8 cellular contexts compared by ENCODE assay signal in the genomic region with DNA sequence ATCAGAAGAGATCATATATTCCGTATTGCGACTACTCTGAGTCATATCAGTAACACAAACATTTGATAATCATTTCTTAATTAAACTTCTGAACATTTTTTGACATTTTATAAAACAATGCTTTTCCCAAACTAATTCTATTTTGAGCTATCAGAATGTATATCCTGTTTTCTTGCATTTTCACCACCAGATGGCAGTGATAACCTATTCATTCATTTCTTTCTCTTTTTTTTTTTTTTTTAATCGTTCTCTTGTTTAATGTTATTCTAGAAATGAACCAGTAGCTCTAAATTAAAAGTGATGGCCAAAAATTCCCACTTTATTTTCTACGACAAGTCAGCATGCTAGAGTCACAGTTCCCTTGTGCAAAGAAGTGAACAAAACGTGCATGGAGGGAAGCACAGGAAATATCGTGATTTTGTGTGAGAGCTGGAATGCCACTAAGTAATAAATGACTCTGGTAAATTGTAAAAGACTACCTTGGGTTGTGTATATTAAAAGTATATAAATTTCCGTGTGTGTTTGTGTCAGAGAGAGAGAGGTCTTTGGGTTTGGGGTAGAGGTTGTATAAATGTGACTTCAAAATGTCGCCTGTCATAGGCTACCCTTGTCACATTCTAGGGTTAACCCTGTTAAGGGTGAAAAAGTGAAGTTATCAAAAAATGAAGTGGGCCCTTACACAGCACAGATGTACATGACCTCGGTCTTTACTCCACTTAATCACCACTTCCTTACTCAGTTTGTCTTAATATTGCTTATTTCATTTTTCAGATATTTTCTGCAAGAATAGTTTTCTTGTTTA. TPM values are rescaled to one million over a fixed set of nuclear protein-coding genes. Genes with fewer than 3 reads are reported as not detected.
DNase-seq lines count a peak whose midpoint lies in the region; ATAC-seq, FAIRE-seq and TF ChIP-seq lines count a peak whose summit lies in the region.

No MANE protein-coding gene starts in this region.

- H3K27me3 Mint-ChIP-seq in Caco-2 (ENCODE audit: insufficient read depth, unreplicated experiment) = no peaks in the 10 kb centered on the region

- no peak overlapping the region for H3K9ac ChIP-seq in keratinocyte (ENCODE audit: control insufficient read depth, extremely low read depth, insufficient read depth, low read length)

- no peaks in the 10 kb centered on the region for H3K9me3 Mint-ChIP-seq in Caco-2 (ENCODE audit: unreplicated experiment)

- H3K79me2 ChIP-seq in keratinocyte (ENCODE audit: control insufficient read depth, insufficient read depth, low read length) = no peaks in the 10 kb centered on the region

- no peaks in the 10 kb centered on the region for H4K20me1 ChIP-seq in keratinocyte (ENCODE audit: control insufficient read depth, extremely low read depth, insufficient read depth, low read length)

- H3K4me3 Mint-ChIP-seq in Caco-2 (ENCODE audit: unreplicated experiment) = peak overlapping the region; percentile 45

- peak overlapping the region; percentile 13 for H3K27ac Mint-ChIP-seq in Caco-2 (ENCODE audit: unreplicated experiment)

- intact Hi-C loops in Caco-2 (cut with micrococcal nuclease; ENCODE audit: unreplicated experiment) (loop anchor here (1.0 to 5.0 kb wide), 9 partner anchors 59 to 745 kb away; no protein-coding TSS in a partner anchor), adrenal gland (cut with DNase I) (loop anchor here (5.0 to 10.0 kb wide), 4 partner anchors 289 to 747 kb away; no protein-coding TSS in a partner anchor), upper lobe of right lung (cut with DNase I) (loop anchor here (5.0 kb wide), 1 partner anchor 294 kb away; no protein-coding TSS in a partner anchor)

- H3K27me3 ChIP-seq in Caco-2 (replicated peaks; ENCODE audit: control insufficient read depth, insufficient read depth, low read length) (no peaks in the 10 kb centered on the region), adrenal gland (no peaks in the 10 kb centered on the region), keratinocyte (ENCODE audit: control insufficient read depth, extremely low read depth, insufficient read depth, low read length) (no peaks in the 10 kb centered on the region), upper lobe of right lung (no peaks in the 10 kb centered on the region)

- peaks cover 11% of the 10 kb centered on the region; the same call in 1 of the 2 replicates for H3K4me1 ChIP-seq in Caco-2
- H3K4me1 ChIP-seq in adrenal gland (replicated peaks in 1 of 2) = no peaks in the 10 kb centered on the region
- H3K4me1 ChIP-seq in keratinocyte (ENCODE audit: control insufficient read depth, extremely low read depth, insufficient read depth, low read length) = no peaks in the 10 kb centered on the region
- H3K4me1 ChIP-seq in upper lobe of right lung = peaks cover 9% of the 10 kb centered on the region

- no peak for FAIRE-seq in keratinocyte (lab: Jason Lieb, UNC)

- H3K9me1 ChIP-seq in keratinocyte (ENCODE audit: control insufficient read depth, extremely low read depth, insufficient read depth, low read length) = no peaks in the 10 kb centered on the region

- 13 to 15% (median 15%) methylated on average over 9 of the region's 9 CpGs for WGBS in adrenal gland, 4 donors

- POLR2A ChIA-PET in Caco-2 (lab: Charles Lee) = interaction anchor here (0.6 to 1.0 kb wide), 2 partner anchors 241 to 353 kb away, joined by 3 to 4 read pairs; no protein-coding TSS in a partner anchor

- no peak overlapping the region for H2AFZ ChIP-seq in keratinocyte (ENCODE audit: control insufficient read depth, low read length)

- CTCF ChIA-PET in Caco-2 (lab: Charles Lee) = interaction anchor here (0.6 to 4.6 kb wide), 34 partner anchors 12 to 762 kb away, joined by 3 to 109 read pairs (median 4); a partner anchor contains a TSS

- H3K27ac ChIP-seq in adrenal gland (no peak overlapping the region), keratinocyte (ENCODE audit: control insufficient read depth, insufficient read depth, low read length) (no peak overlapping the region), upper lobe of right lung (no peak overlapping the region)

- no peaks in the 10 kb centered on the region for H3K36me3 Mint-ChIP-seq in Caco-2 (ENCODE audit: insufficient read depth, unreplicated experiment)

- TF ChIP-seq CTCF in Caco-2 (IDR thresholded peaks at IDR 0.05; ENCODE audit: insufficient read depth in 1 of 2, low read depth in 1 of 2, low read length in 1 of 2, severe bottlenecking in 1 of 2, unreplicated experiment in 1 of 2) (peak; percentile 54 to 85), adrenal gland (IDR thresholded peaks at IDR 0.05) (peak; percentile 58 to 97 (median 71)), keratinocyte (optimal IDR thresholded peaks at IDR 0.05 in 1 of 3, IDR thresholded peaks at IDR 0.05 in 1 of 3, conservative IDR thresholded peaks at IDR 0.05 in 1 of 3; ENCODE audit: extremely low read depth in 1 of 3, insufficient read depth in 2 of 3, low read length in 3 of 3) (peak in 2 of 3 experiments; percentile 15 to 36), upper lobe of right lung (IDR thresholded peaks at IDR 0.05) (peak; percentile 65)

- dilution Hi-C loops in keratinocyte (cut with MboI; ENCODE audit: extremely low pct_ligation_motif_present, low sequenced_read_pairs) = loop anchor here (25.0 kb wide), 1 partner anchor 314 kb away; no protein-coding TSS in a partner anchor

- DNase-seq in Caco-2 (peak in 1 of 2 experiments; percentile 47), adrenal gland (no peak), keratinocyte (ENCODE audit: low read depth, low spot score) (no peak), upper lobe of right lung (no peak), epidermal melanocyte (ENCODE audit: insufficient read length, low spot score) (no peak)
- DNase-seq in Jurkat, Clone E6-1 (ENCODE audit: low read depth, low spot score) = peak; percentile 32

- H3K4me3 ChIP-seq in Caco-2 (ENCODE audit: low read depth, low read length) (no peak overlapping the region), adrenal gland (peak overlapping the region in 1 of 4 donors; percentile 26), keratinocyte (ENCODE audit: control insufficient read depth in 2 of 3, extremely low read depth in 1 of 3, insufficient read depth in 2 of 3, low read depth in 1 of 3, low read length in 3 of 3) (no peak overlapping the region), upper lobe of right lung (peak overlapping the region; percentile 12)
- H3K4me3 ChIP-seq in Jurkat, Clone E6-1 (ENCODE audit: low read length) = no peak overlapping the region

- TF ChIP-seq POLR2A in adrenal gland (IDR thresholded peaks at IDR 0.05) = no peak

- H3K36me3 ChIP-seq in Caco-2 (ENCODE audit: control insufficient read depth, insufficient read depth, low read length) (no peaks in the 10 kb centered on the region), adrenal gland (replicated peaks in 1 of 2) (no peaks in the 10 kb centered on the region), keratinocyte (ENCODE audit: control insufficient read depth in 2 of 2, extremely low read depth in 1 of 2, insufficient read depth in 2 of 2, low read length in 2 of 2) (no peaks in the 10 kb centered on the region), upper lobe of right lung (no peaks in the 10 kb centered on the region)

- ATAC-seq in upper lobe of right lung (peak; percentile 16), GM19035 (IDR thresholded peaks at IDR 0.05; ENCODE audit: unreplicated experiment) (no peak), HG02970 (IDR thresholded peaks at IDR 0.05; ENCODE audit: low FRiP score, unreplicated experiment) (no peak)

- H3K4me2 ChIP-seq in keratinocyte (ENCODE audit: control insufficient read depth, extremely low read depth, insufficient read depth, low read depth, low read length) = no peak overlapping the region

- H3K9me3 ChIP-seq in Caco-2 = no peaks in the 10 kb centered on the region
- H3K9me3 ChIP-seq in adrenal gland (replicated peaks in 1 of 3) = no peaks in the 10 kb centered on the region
- no peaks in the 10 kb centered on the region for H3K9me3 ChIP-seq in keratinocyte (ENCODE audit: control insufficient read depth, low read depth, low read length)
- no peaks in the 10 kb centered on the region for H3K9me3 ChIP-seq in upper lobe of right lung

- no TSS peak for BruUV-seq in Caco-2 (replicated peaks; lab: Mats Ljungman, UMichigan)

- H3K4me1 Mint-ChIP-seq in Caco-2 (ENCODE audit: low read depth, unreplicated experiment) = peaks cover 13% of the 10 kb centered on the region

RNA-seq across cellular contexts. Expression of a gene that starts 40.4 kb away (rescaled TPM):
- total RNA-seq in Caco-2 (2022) = 1,752 and 1,948 TPM in 2 replicates
- polyA plus RNA-seq in Jurkat, Clone E6-1 (2012; ENCODE audit: insufficient read depth, insufficient read length) = 1,539 TPM
- total RNA-seq in adrenal gland = 100 to 1,000 TPM; 459 to 726 (median 594) TPM
- 100 to 1,000 TPM; 334 to 697 (median 624) TPM for polyA plus RNA-seq in adrenal gland
- polyA plus RNA-seq in keratinocyte = 500 to 1,063 TPM (median 707 TPM) in 3 replicates
- 176 TPM for polyA plus RNA-seq in keratinocyte (2011; ENCODE audit: low read depth)
- 545 and 798 TPM in 2 replicates for polyA plus RNA-seq in keratinocyte (2011; cell fraction: cytosol; rRNA removed)
- polyA plus RNA-seq in keratinocyte (2011; cell fraction: nucleus; rRNA removed) = 268 and 395 TPM in 2 replicates
- 158 and 613 TPM in 2 replicates for polyA plus RNA-seq in keratinocyte (2012; ENCODE audit: low replicate concordance)
- 128 to 680 TPM (median 293 TPM) in 3 replicates for polyA minus RNA-seq in keratinocyte
- 242 TPM for polyA minus RNA-seq in keratinocyte (2011; cell fraction: cytosol; rRNA and poly(A)+ RNA removed)
- polyA minus RNA-seq in keratinocyte (2011; cell fraction: nucleus; rRNA and poly(A)+ RNA removed) = 69.4 and 137 TPM in 2 replicates
- total RNA-seq in upper lobe of right lung = 410 TPM
